ENCODE assay signal across 8 cellular contexts in genomic region chr12:751192-751827, GRCh38. TPM values are rescaled to one million over a fixed set of nuclear protein-coding genes. Genes with fewer than 3 reads are reported as not detected.
DNase-seq lines count a peak whose midpoint lies in the region; ATAC-seq and TF ChIP-seq lines count a peak whose summit lies in the region.

No MANE protein-coding gene starts in this region.

- peak overlapping the region; percentile 95 for H3K4me3 ChIP-seq in colonic mucosa

- no peaks in the 10 kb centered on the region for H3K36me3 ChIP-seq in colonic mucosa

- intact Hi-C loops in colonic mucosa (cut with DNase I): loop anchor here (2.0 to 10.0 kb wide), 2 partner anchors 63 to 181 kb away; no protein-coding TSS in a partner anchor
- intact Hi-C loops in left colon (cut with DNase I, micrococcal nuclease): loop anchor here in 1 of 2 donors (10.0 kb wide), 1 partner anchor 177 kb away; no protein-coding TSS in a partner anchor

- peak overlapping the region; percentile 19 to 74 for H3K9ac ChIP-seq in colonic mucosa (ENCODE audit: low read depth in 2 of 2, low read length in 2 of 2)

- H3K27ac ChIP-seq in colonic mucosa: peak overlapping the region; percentile 98

- no peaks in the 10 kb centered on the region for H3K27me3 ChIP-seq in colonic mucosa

- H3K4me1 ChIP-seq in colonic mucosa: peaks cover 6% of the 10 kb centered on the region

- ATAC-seq in GM19035 (IDR thresholded peaks at IDR 0.05; ENCODE audit: unreplicated experiment) (peak; percentile 37), HG03342 (IDR thresholded peaks at IDR 0.05; ENCODE audit: unreplicated experiment) (peak; percentile 44), left colon (peak; percentile 58)

- TF ChIP-seq CTCF in colonic mucosa (IDR thresholded peaks at IDR 0.05): peak; percentile 60

- DNase-seq in Ammon's horn (ENCODE audit: low spot score): peak; percentile 96
- DNase-seq in NCI-H446 treated with DMSO at 0.1 percent for 48 hours (lab: John Stamatoyannopoulos, UW): peak; percentile 97
- DNase-seq in activated CD4-positive, alpha-beta T cell treated with anti-CD3 and anti-CD28 coated beads for 24 hours (ENCODE audit: low read depth in 2 of 2): peak; percentile 73 to 83
- DNase-seq in colonic mucosa: peak; percentile 92
- DNase-seq in left colon: peak; percentile 90 to 93
- DNase-seq in stimulated activated CD4-positive, alpha-beta T cell treated with anti-CD3 and anti-CD28 coated beads, Interleukin-1b, Interleukin-23, amount 100 ng/mL, for 24 hours (ENCODE audit: low read depth in 4 of 4, low spot score in 1 of 4): peak; percentile 55 to 86 (median 71)

- H3K9me3 ChIP-seq in colonic mucosa: no peaks in the 10 kb centered on the region

RNA-seq across cellular contexts. Expression of gene WNK1, which starts 1.1 kb away (rescaled TPM):
- total RNA-seq in colonic mucosa (10 to 100 TPM; 81.8 to 85.8 TPM), left colon (10 to 100 TPM; 84.0 to 95.2 TPM)

Comparison
In these comparisons a context has a peak if more than half of its experiments do, and no peak if none do; other contexts are left out.
1. Peak in every context shown above with its lines: DNase-seq, ATAC-seq, H3K4me3 ChIP-seq and H3K27ac ChIP-seq.